Comparison of ENCODE assay signal across 8 cellular contexts in the genomic region with DNA sequence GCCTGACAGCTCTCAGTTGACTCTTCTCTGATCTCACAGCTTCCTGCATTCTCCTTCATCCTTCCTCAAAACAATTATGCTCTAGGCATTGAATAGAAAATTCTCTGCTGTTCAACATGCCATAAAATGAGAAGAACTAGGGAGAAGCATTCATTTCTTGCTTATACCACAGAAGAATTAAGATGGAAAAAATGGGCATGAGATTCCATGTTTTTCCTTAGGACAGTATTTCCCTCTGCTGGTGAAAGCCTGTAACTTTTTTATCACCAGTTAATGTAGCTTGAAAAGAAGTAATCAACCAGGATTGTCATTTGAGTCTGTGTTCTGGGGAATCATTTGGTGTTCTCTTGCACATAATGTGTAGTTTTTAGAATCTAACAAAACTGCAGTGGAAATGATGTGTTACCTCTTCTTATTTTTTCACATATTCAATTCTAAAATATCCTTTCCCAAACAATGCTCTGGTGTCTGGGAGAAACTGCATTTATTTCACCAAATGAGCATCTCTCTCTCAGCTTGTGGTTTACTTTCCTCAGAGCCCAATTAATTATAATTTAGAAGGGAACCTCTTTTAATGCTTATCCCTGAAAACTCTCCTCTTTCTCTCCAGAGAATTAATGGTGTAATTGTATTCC.
A peak's percentile ranks its signal among the peaks of the same experiment; 100 is the strongest.
DNase-seq lines count a peak whose midpoint lies in the region; ATAC-seq lines count a peak whose summit lies in the region.

No MANE protein-coding gene starts in this region.

- H3K36me3 ChIP-seq in SK-N-MC (ENCODE audit: insufficient read depth, low read length) = no peaks in the 10 kb centered on the region

- peak; percentile 31 for DNase-seq in NCI-H2171 treated with DMSO at 0.1 percent for 48 hours (lab: John Stamatoyannopoulos, UW)
- no peak for DNase-seq in NCI-H2171 (lab: John Stamatoyannopoulos, UW)
- DNase-seq in SK-N-MC (ENCODE audit: low read depth, low spot score) = peak; percentile 67
- DNase-seq in globus pallidus (ENCODE audit: low spot score) = peak; percentile 49
- DNase-seq in superior temporal gyrus (ENCODE audit: extremely low spot score) = peak; percentile 84
- DNase-seq in activated CD4-positive, alpha-beta memory T cell treated with anti-CD3 and anti-CD28 coated beads, Interleukin-2, amount 10 ng/mL, durations not matched to agents 7 days and 5 days = no peak
- DNase-seq in NAMALWA (ENCODE audit: low spot score) = no peak

- no peak overlapping the region for H3K4me3 Mint-ChIP-seq in activated CD4-positive, alpha-beta memory T cell treated with anti-CD3 and anti-CD28 coated beads, Interleukin-2, amount 10 ng/mL, durations not matched to agents 7 days and 5 days

- H3K4me1 Mint-ChIP-seq in activated CD4-positive, alpha-beta memory T cell treated with anti-CD3 and anti-CD28 coated beads, Interleukin-2, amount 10 ng/mL, durations not matched to agents 7 days and 5 days = no peaks in the 10 kb centered on the region

- no peaks in the 10 kb centered on the region for H3K36me3 Mint-ChIP-seq in activated CD4-positive, alpha-beta memory T cell treated with anti-CD3 and anti-CD28 coated beads, Interleukin-2, amount 10 ng/mL, durations not matched to agents 7 days and 5 days (ENCODE audit: low read depth)

- H3K9me3 Mint-ChIP-seq in activated CD4-positive, alpha-beta memory T cell treated with anti-CD3 and anti-CD28 coated beads, Interleukin-2, amount 10 ng/mL, durations not matched to agents 7 days and 5 days = no peaks in the 10 kb centered on the region

- CTCF ChIA-PET in activated CD4-positive, alpha-beta memory T cell treated with anti-CD3 and anti-CD28 coated beads, Interleukin-2, amount 10 ng/mL, durations not matched to agents 7 days and 5 days (lab: Charles Lee) = interaction anchor here (1.1 to 2.0 kb wide), 4 partner anchors 82 to 177 kb away, joined by 3 to 6 read pairs (median 3); a partner anchor contains a TSS

- no peaks in the 10 kb centered on the region for H3K9me3 ChIP-seq in SK-N-MC (ENCODE audit: low read depth, low read length)

- H3K4me3 ChIP-seq in SK-N-MC = no peak overlapping the region

- no peak overlapping the region for H3K27ac ChIP-seq in SK-N-MC

- H3K27me3 Mint-ChIP-seq in activated CD4-positive, alpha-beta memory T cell treated with anti-CD3 and anti-CD28 coated beads, Interleukin-2, amount 10 ng/mL, durations not matched to agents 7 days and 5 days = peaks cover 4% of the 10 kb centered on the region

- POLR2A ChIA-PET in activated CD4-positive, alpha-beta memory T cell treated with anti-CD3 and anti-CD28 coated beads, Interleukin-2, amount 10 ng/mL, durations not matched to agents 7 days and 5 days (lab: Charles Lee) = no interaction called here

- no peak overlapping the region for H3K9ac ChIP-seq in SK-N-MC (ENCODE audit: insufficient read length)

- ATAC-seq in HG03442 (IDR thresholded peaks at IDR 0.05; ENCODE audit: unreplicated experiment) = no peak

- H3K27ac Mint-ChIP-seq in activated CD4-positive, alpha-beta memory T cell treated with anti-CD3 and anti-CD28 coated beads, Interleukin-2, amount 10 ng/mL, durations not matched to agents 7 days and 5 days = no peak overlapping the region

Comparison
In these comparisons a context has a peak if more than half of its experiments do, and no peak if none do; other contexts are left out.
1. DNase-seq: peak in NCI-H2171 treated with DMSO at 0.1 percent for 48 hours (single experiment), SK-N-MC (single experiment), globus pallidus (single experiment) and superior temporal gyrus (single experiment); none in NCI-H2171 (single experiment), activated CD4-positive, alpha-beta memory T cell treated with anti-CD3 and anti-CD28 coated beads, Interleukin-2, amount 10 ng/mL, durations not matched to agents 7 days and 5 days (single experiment) and NAMALWA (single experiment).